8 cellular contexts compared by ENCODE assay signal in the genomic region with DNA sequence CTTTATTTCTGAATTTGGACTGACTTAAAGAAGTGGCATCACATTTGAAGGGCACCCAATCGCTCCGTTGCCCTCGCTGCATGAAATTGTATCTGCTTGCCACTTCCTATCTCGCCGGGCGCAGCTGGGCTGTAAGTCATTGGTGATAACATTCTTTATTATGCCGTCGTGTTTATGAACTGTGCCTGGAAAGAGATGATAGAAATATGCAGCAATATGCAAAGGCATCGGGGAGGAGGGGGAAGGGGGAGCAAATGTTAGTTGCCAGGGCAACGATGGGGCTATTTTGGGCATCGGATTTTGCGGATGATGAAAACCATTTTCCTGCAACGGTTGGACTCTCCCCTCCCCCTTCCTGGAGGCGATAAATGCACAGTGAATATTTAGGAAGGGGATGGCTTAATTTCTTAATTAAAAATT.
DNase-seq lines count a peak whose midpoint lies in the region; ATAC-seq and TF ChIP-seq lines count a peak whose summit lies in the region.

No MANE protein-coding gene starts in this region.

- peak overlapping the region in 1 of 2 donors; percentile 21 for H3K27ac Mint-ChIP-seq in natural killer cell

- intact Hi-C loops in natural killer cell (cut with micrococcal nuclease), result no loop called here

- H3K4me3 Mint-ChIP-seq in natural killer cell, result peak overlapping the region; percentile 73

- H3K9ac ChIP-seq in MM.1S (ENCODE audit: low read length), result no peak overlapping the region

- no peaks in the 10 kb centered on the region for H3K4me1 ChIP-seq in MM.1S (ENCODE audit: low read length)

- DNase-seq in CD1c-positive myeloid dendritic cell (ENCODE audit: extremely low spot score), result peak; percentile 19
- DNase-seq in NCI-H526 (lab: John Stamatoyannopoulos, UW), result peak; percentile 92
- DNase-seq in dermis blood vessel endothelial cell, result peak; percentile 23
- DNase-seq in natural killer cell, result no peak
- DNase-seq in SW 1271 (lab: John Stamatoyannopoulos, UW), result no peak
- DNase-seq in MM.1S, result no peak
- DNase-seq in SIG-M5 treated with dmso at 0.1 percent for 504 hours (lab: John Stamatoyannopoulos, UW; ENCODE audit: unreplicated experiment), result no peak

- H3K4me1 Mint-ChIP-seq in natural killer cell, result peaks cover 8 to 11% of the 10 kb centered on the region in 2 donors

- H3K4me3 ChIP-seq in MM.1S (ENCODE audit: low read length), result no peak overlapping the region

- H3K36me3 Mint-ChIP-seq in natural killer cell, result no peaks in the 10 kb centered on the region

- no peak overlapping the region for H2AFZ ChIP-seq in MM.1S (ENCODE audit: low read length)

- no peak overlapping the region for H3K27ac ChIP-seq in MM.1S (ENCODE audit: low read length)

- H3K79me2 ChIP-seq in MM.1S (ENCODE audit: low read length), result no peaks in the 10 kb centered on the region

- peaks cover 16 to 18% of the 10 kb centered on the region in 2 donors for H3K27me3 Mint-ChIP-seq in natural killer cell (ENCODE audit: low read depth in 2 of 2)

- peaks cover 20% of the 10 kb centered on the region for H3K27me3 ChIP-seq in MM.1S (replicated peaks; ENCODE audit: insufficient read depth, low read length)

- no peaks in the 10 kb centered on the region for H4K20me1 ChIP-seq in MM.1S (ENCODE audit: insufficient read depth, low read length)

- H3K9me3 Mint-ChIP-seq in natural killer cell, result no peaks in the 10 kb centered on the region

- H3K9me2 ChIP-seq in MM.1S (replicated peaks; ENCODE audit: insufficient read depth, low read length), result no peaks in the 10 kb centered on the region

- H3K36me3 ChIP-seq in MM.1S (replicated peaks; ENCODE audit: insufficient read depth, low read length), result no peaks in the 10 kb centered on the region

- H3K4me2 ChIP-seq in MM.1S (ENCODE audit: low read depth, low read length), result no peak overlapping the region

- no peak for TF ChIP-seq CTCF in natural killer cell (IDR thresholded peaks at IDR 0.05)
- no peak for TF ChIP-seq CTCF in MM.1S (IDR thresholded peaks at IDR 0.05; ENCODE audit: low read length)

- ATAC-seq in natural killer cell, result peak; percentile 48 to 68 (median 53)
- ATAC-seq in HG03039 (IDR thresholded peaks at IDR 0.05; ENCODE audit: unreplicated experiment), result no peak

- no peaks in the 10 kb centered on the region for H3K9me3 ChIP-seq in MM.1S (replicated peaks; ENCODE audit: insufficient read depth, low read length)

- H3F3A ChIP-seq in MM.1S (ENCODE audit: insufficient read depth, low read length), result no peaks in the 10 kb centered on the region

Comparison
In these comparisons a context has a peak if more than half of its experiments do, and no peak if none do; other contexts are left out.
1. DNase-seq: peak in CD1c-positive myeloid dendritic cell (single experiment), NCI-H526 (2 of 2) and dermis blood vessel endothelial cell (single experiment); none in natural killer cell (single experiment), SW 1271 (0 of 2), MM.1S (single experiment) and SIG-M5 treated with dmso at 0.1 percent for 504 hours (single experiment).